ENCODE assay signal across 19 cellular contexts in genomic region chr18:40355701-40356100, GRCh38.
DNase-seq lines count a peak whose midpoint lies in the region; ATAC-seq, FAIRE-seq and TF ChIP-seq lines count a peak whose summit lies in the region.
"Had no signal": no experiment of that assay in that cellular context is flagged by ENCODE, and none has a peak within 500 bp of the region (broad histone marks: within the 10 kb centered on the region; RNA-seq: fewer than 3 reads in every experiment).

No MANE protein-coding gene starts in this region.

- DNase-seq in AG04449 (ENCODE audit: low read depth, low spot score) (peak; percentile 19), HT1080 (ENCODE audit: low read depth) (peak; percentile 71), astrocyte (ENCODE audit: low read depth) (peak; percentile 23), foreskin fibroblast (peak; percentile 78 to 89), globus pallidus (ENCODE audit: low spot score) (no peak)
- no peak for DNase-seq in central memory CD4-positive, alpha-beta T cell
- DNase-seq: activated CD8-positive, alpha-beta memory T cell treated with anti-CD3 and anti-CD28 coated beads for 24 hours; CD8-positive, alpha-beta memory T cell; effector CD8-positive, alpha-beta T cell; NCI-H187; NCI-H524 treated with DMSO at 0.1 percent for 48 hours had no signal

- H3K27ac Mint-ChIP-seq in astrocyte (ENCODE audit: unreplicated experiment), result no peak overlapping the region
- H3K27ac Mint-ChIP-seq: activated naive CD8-positive, alpha-beta T cell; CD8-positive, alpha-beta memory T cell; stimulated activated effector memory CD8-positive, alpha-beta T cell treated with anti-CD3 and anti-CD28 coated beads, Interleukin-12 subunit alpha, Interleukin-12 subunit beta, amount 100 ng/mL, for 72 hours had no signal

- no peaks in the 10 kb centered on the region for H3K36me3 ChIP-seq in astrocyte (ENCODE audit: insufficient read depth, low read length)

- H3K27me3 ChIP-seq in astrocyte (ENCODE audit: insufficient read depth, low read length), result no peaks in the 10 kb centered on the region

- no peaks in the 10 kb centered on the region for H3K4me1 Mint-ChIP-seq in astrocyte (ENCODE audit: low read depth, unreplicated experiment)
- H3K4me1 Mint-ChIP-seq: CD8-positive, alpha-beta memory T cell; central memory CD8-positive, alpha-beta T cell; stimulated activated effector memory CD8-positive, alpha-beta T cell treated with anti-CD3 and anti-CD28 coated beads, Interleukin-12 subunit alpha, Interleukin-12 subunit beta, amount 100 ng/mL, for 72 hours had no signal

- no peak overlapping the region for H3K4me3 Mint-ChIP-seq in astrocyte (ENCODE audit: unreplicated experiment)
- H3K4me3 Mint-ChIP-seq: activated naive CD8-positive, alpha-beta T cell; CD8-positive, alpha-beta memory T cell; central memory CD8-positive, alpha-beta T cell; stimulated activated effector memory CD8-positive, alpha-beta T cell treated with anti-CD3 and anti-CD28 coated beads, Interleukin-12 subunit alpha, Interleukin-12 subunit beta, amount 100 ng/mL, for 72 hours had no signal

- H3K9me3 Mint-ChIP-seq in astrocyte (ENCODE audit: unreplicated experiment), result no peaks in the 10 kb centered on the region

- CTCF ChIA-PET in AG04449 (lab: Yijun Ruan, JAX), result interaction anchor here (0.8 kb wide), 1 partner anchor 10 kb away, joined by 3 read pairs; no protein-coding TSS in a partner anchor

- H3K4me2 ChIP-seq in astrocyte (ENCODE audit: low read length), result no peak overlapping the region

- H2AFZ ChIP-seq in astrocyte (ENCODE audit: low read depth, low read length), result no peak overlapping the region

- no peaks in the 10 kb centered on the region for H3K27me3 Mint-ChIP-seq in astrocyte (ENCODE audit: low read depth, unreplicated experiment)
- H3K27me3 Mint-ChIP-seq: activated naive CD8-positive, alpha-beta T cell; CD8-positive, alpha-beta memory T cell; central memory CD8-positive, alpha-beta T cell had no signal

- H3K9me3 ChIP-seq in astrocyte (ENCODE audit: insufficient read depth, low read depth, low read length), result no peaks in the 10 kb centered on the region

- FAIRE-seq in astrocyte (lab: Jason Lieb, UNC), result no peak
- FAIRE-seq: HepG2 had no signal

- H3K4me3 ChIP-seq in AG04449 (ENCODE audit: low read depth, low read length) (no peak overlapping the region), astrocyte (ENCODE audit: insufficient read depth, low read depth, low read length) (no peak overlapping the region), foreskin fibroblast (ENCODE audit: low read depth in 1 of 2, low read length in 2 of 2) (no peak overlapping the region)

- H3K4me1 ChIP-seq in astrocyte (ENCODE audit: insufficient read depth, low read length), result no peaks in the 10 kb centered on the region

- H3K27ac ChIP-seq in astrocyte (ENCODE audit: low read depth, low read length), result no peak overlapping the region

- ATAC-seq in GM21717 (IDR thresholded peaks at IDR 0.05; ENCODE audit: unreplicated experiment), result no peak
- ATAC-seq in HG03457 (IDR thresholded peaks at IDR 0.05; ENCODE audit: unreplicated experiment), result no peak
- ATAC-seq: activated CD4-positive, CD25-positive, alpha-beta regulatory T cell treated with anti-CD3 and anti-CD28 coated beads, Interleukin-2, amount 50 U/mL, for 24 hours; HepG2; left lobe of liver; stimulated activated effector memory CD8-positive, alpha-beta T cell treated with anti-CD3 and anti-CD28 coated beads, Interleukin-12 subunit alpha, Interleukin-12 subunit beta, amount 100 ng/mL, for 72 hours had no signal

- no peaks in the 10 kb centered on the region for H3K36me3 Mint-ChIP-seq in astrocyte (ENCODE audit: low read depth, unreplicated experiment)
- H3K36me3 Mint-ChIP-seq: activated naive CD8-positive, alpha-beta T cell; CD8-positive, alpha-beta memory T cell; stimulated activated effector memory CD8-positive, alpha-beta T cell treated with anti-CD3 and anti-CD28 coated beads, Interleukin-12 subunit alpha, Interleukin-12 subunit beta, amount 100 ng/mL, for 72 hours had no signal

- H4K20me1 ChIP-seq in astrocyte (ENCODE audit: insufficient read depth, low read length), result no peaks in the 10 kb centered on the region

- no peak overlapping the region for H3K9ac ChIP-seq in astrocyte (ENCODE audit: low read length)

- no peaks in the 10 kb centered on the region for H3K79me2 ChIP-seq in astrocyte (ENCODE audit: insufficient read depth, low read length)

- POLR2A ChIA-PET in AG04449 (lab: Yijun Ruan, JAX), result no interaction called here

- no peak for TF ChIP-seq CTCF in AG04449 (IDR thresholded peaks at IDR 0.05; ENCODE audit: insufficient read depth, low read length, missing control alignments)
- no peak for TF ChIP-seq CTCF in astrocyte (IDR thresholded peaks at IDR 0.05; ENCODE audit: insufficient read depth, low read depth, low read length)
- no peak for TF ChIP-seq CTCF in foreskin fibroblast (IDR thresholded peaks at IDR 0.05; ENCODE audit: low read depth, low read length)

Comparison
In these comparisons a context has a peak if more than half of its experiments do, and no peak if none do; other contexts are left out.
1. DNase-seq: peak in AG04449 (single experiment), HT1080 (single experiment), astrocyte (single experiment) and foreskin fibroblast (2 of 2); none in globus pallidus (single experiment) and central memory CD4-positive, alpha-beta T cell (single experiment).